Comparison of ENCODE assay signal across 8 cellular contexts in genomic region chr4:86961605-86962295, GRCh38. TPM values are rescaled to one million over a fixed set of nuclear protein-coding genes. Genes with fewer than 3 reads are reported as not detected.
A peak's percentile ranks its signal among the peaks of the same experiment; 100 is the strongest.
DNase-seq lines count a peak whose midpoint lies in the region; ATAC-seq, FAIRE-seq and TF ChIP-seq lines count a peak whose summit lies in the region.

No MANE protein-coding gene starts in this region.

- H3K9me3 ChIP-seq in ectodermal cell (ENCODE audit: control insufficient read depth, low read length) (no peaks in the 10 kb centered on the region), gastrocnemius medialis (no peaks in the 10 kb centered on the region), suprapubic skin (no peaks in the 10 kb centered on the region)

- in situ Hi-C loops in Caki2 (cut with HindIII; ENCODE audit: low pct_unique_long_range_greater_than_20kb, low sequenced_read_pairs) (no loop called here), gastrocnemius medialis (cut with MboI; ENCODE audit: low sequenced_read_pairs in 4 of 4) (no loop called here)

- H3K36me3 ChIP-seq in ectodermal cell (ENCODE audit: control insufficient read depth, insufficient read depth, low read length), result no peaks in the 10 kb centered on the region
- H3K36me3 ChIP-seq in gastrocnemius medialis, result no peaks in the 10 kb centered on the region
- no peaks in the 10 kb centered on the region for H3K36me3 ChIP-seq in suprapubic skin

- intact Hi-C loops in gastrocnemius medialis (cut with DNase I; ENCODE audit: low total_unique reads), result no loop called here

- TF ChIP-seq POLR2A in gastrocnemius medialis (IDR thresholded peaks at IDR 0.05) (no peak), suprapubic skin (IDR thresholded peaks at IDR 0.05) (no peak)

- peak; percentile 99 for FAIRE-seq in GM19239 (lab: Jason Lieb, UNC)

- ATAC-seq in HG03139 (IDR thresholded peaks at IDR 0.05; ENCODE audit: unreplicated experiment), result peak; percentile 88
- peak; percentile 89 to 92 for ATAC-seq in gastrocnemius medialis

- peak; percentile 65 for DNase-seq in Caki2 (ENCODE audit: low read depth)
- DNase-seq in GM19239 (ENCODE audit: insufficient read length, low spot score), result peak; percentile 42
- DNase-seq in NOMO-1 (lab: John Stamatoyannopoulos, UW; ENCODE audit: unreplicated experiment in 2 of 2), result peak; percentile 83 to 98
- DNase-seq in gastrocnemius medialis, result no peak
- no peak for DNase-seq in suprapubic skin (ENCODE audit: low spot score in 2 of 2)
- DNase-seq in Ammon's horn (ENCODE audit: low spot score), result no peak

- H3K4me3 ChIP-seq in ectodermal cell (ENCODE audit: insufficient read depth, low read depth, low read length) (no peak overlapping the region), gastrocnemius medialis (no peak overlapping the region), suprapubic skin (no peak overlapping the region)

- H3K27ac ChIP-seq in ectodermal cell (ENCODE audit: insufficient read depth, low read depth, low read length, poor library complexity, severe bottlenecking), result peak overlapping the region; percentile 92
- H3K27ac ChIP-seq in gastrocnemius medialis, result peak overlapping the region in 3 of 4 donors; percentile 12 to 45 (median 34)
- H3K27ac ChIP-seq in suprapubic skin, result no peak overlapping the region

- TF ChIP-seq CTCF in gastrocnemius medialis (IDR thresholded peaks at IDR 0.05 in 4 of 5, conservative IDR thresholded peaks at IDR 0.05 in 1 of 5), result no peak
- TF ChIP-seq CTCF in suprapubic skin (IDR thresholded peaks at IDR 0.05), result no peak

- H3K4me1 ChIP-seq in ectodermal cell (ENCODE audit: control insufficient read depth, insufficient read depth, low read length) (peaks cover 60% of the 10 kb centered on the region), gastrocnemius medialis (peaks cover 25 to 26% of the 10 kb centered on the region in 2 donors), suprapubic skin (peaks cover 13% of the 10 kb centered on the region)

- 67 to 75% methylated on average over 9 of the region's 9 CpGs for WGBS in ectodermal cell, 2 experiments
- 64% methylated on average over 9 of the region's 9 CpGs for WGBS in suprapubic skin

- no peak for TF ChIP-seq EP300 in suprapubic skin (IDR thresholded peaks at IDR 0.05)

- H3K27me3 ChIP-seq in ectodermal cell (ENCODE audit: control insufficient read depth, insufficient read depth, low read length, poor library complexity, severe bottlenecking) (no peaks in the 10 kb centered on the region), gastrocnemius medialis (no peaks in the 10 kb centered on the region), suprapubic skin (no peaks in the 10 kb centered on the region)

RNA-seq across cellular contexts. Expression of gene AFF1, which starts 26.9 kb away (rescaled TPM):
- 6.8 and 14.8 TPM in 2 replicates for total RNA-seq in Caki2 (2014; rRNA removed; shearing (Covaris generic); ENCODE audit: low replicate concordance)
- polyA plus RNA-seq in ectodermal cell (2013, experiment 1 of 4), result 55.3 TPM
- 53.6 TPM for polyA plus RNA-seq in ectodermal cell (2013, experiment 2 of 4)
- 36.1 TPM for polyA plus RNA-seq in ectodermal cell (2013, experiment 3 of 4)
- polyA plus RNA-seq in ectodermal cell (2013, experiment 4 of 4), result 42.4 TPM
- total RNA-seq in gastrocnemius medialis, result 100 to 1,000 TPM; 142 to 265 (median 197) TPM
- 100 to 1,000 TPM in 2 of 4 donors, 10 to 100 TPM in 2; 67.2 to 175 (median 103) TPM for total RNA-seq in suprapubic skin

Comparison
In these comparisons a context has a peak if more than half of its experiments do, and no peak if none do; other contexts are left out.
1. DNase-seq: peak in Caki2 (single experiment), GM19239 (single experiment) and NOMO-1 (2 of 2); none in gastrocnemius medialis (0 of 2), suprapubic skin (0 of 2) and Ammon's horn (single experiment).